ENCODE assay signal across 25 cellular contexts in genomic region chr5:170292509-170292908, GRCh38. TPM values are rescaled to one million over a fixed set of nuclear protein-coding genes. Genes with fewer than 3 reads are reported as not detected.
A peak's percentile ranks its signal among the peaks of the same experiment; 100 is the strongest.
DNase-seq lines count a peak whose midpoint lies in the region; ATAC-seq lines count a peak whose summit lies in the region.
"Had no signal": no experiment of that assay in that cellular context is flagged by ENCODE, and none has a peak within 500 bp of the region (broad histone marks: within the 10 kb centered on the region; RNA-seq: fewer than 3 reads in every experiment).

No MANE protein-coding gene starts in this region.

- H3K27me3 ChIP-seq in CD8-positive, alpha-beta memory T cell (ENCODE audit: insufficient read depth, low read length, poor library complexity, severe bottlenecking) = no peaks in the 10 kb centered on the region
- H3K27me3 ChIP-seq: esophagus squamous epithelium, gastroesophageal sphincter had no signal

- H3K9me3 Mint-ChIP-seq in activated CD4-positive, alpha-beta T cell treated with anti-CD3 and anti-CD28 coated beads, Interleukin-2, amount 10 ng/mL, durations not matched to agents 7 days and 5 days = no peaks in the 10 kb centered on the region
- no peaks in the 10 kb centered on the region for H3K9me3 Mint-ChIP-seq in CD8-positive, alpha-beta memory T cell
- peaks cover 0 to 5% of the 10 kb centered on the region in 2 donors for H3K9me3 Mint-ChIP-seq in activated naive CD4-positive, alpha-beta T cell treated with anti-CD3 and anti-CD28 coated beads, Interleukin-2, amount 50 U/mL, for 72 hours
- peaks cover 6% of the 10 kb centered on the region for H3K9me3 Mint-ChIP-seq in natural killer cell treated with Interleukin-12 subunit alpha and Interleukin-12 subunit beta and Interleukin-15 and Interleukin-18, amount 100 ng/mL, for 72 hours

- POLR2A ChIA-PET in activated CD4-positive, alpha-beta T cell treated with anti-CD3 and anti-CD28 coated beads, Interleukin-2, amount 10 ng/mL, durations not matched to agents 7 days and 5 days (lab: Charles Lee) = interaction anchor here (1.1 to 3.1 kb wide), 5 partner anchors 10 to 39 kb away, joined by 3 to 14 read pairs (median 6); no protein-coding TSS in a partner anchor
- POLR2A ChIA-PET in CD8-positive, alpha-beta memory T cell (lab: Charles Lee) = interaction anchor here (1.0 to 16.5 kb wide), 7 partner anchors 10 to 46 kb away, joined by 3 to 290 read pairs (median 8); no protein-coding TSS in a partner anchor

- H3K4me3 Mint-ChIP-seq in activated CD4-positive, alpha-beta T cell treated with anti-CD3 and anti-CD28 coated beads, Interleukin-2, amount 10 ng/mL, durations not matched to agents 7 days and 5 days = peak overlapping the region; percentile 96
- peak overlapping the region; percentile 98 to 100 (median 99) for H3K4me3 Mint-ChIP-seq in CD8-positive, alpha-beta memory T cell
- H3K4me3 Mint-ChIP-seq in natural killer cell treated with Interleukin-12 subunit alpha and Interleukin-12 subunit beta and Interleukin-15 and Interleukin-18, amount 100 ng/mL, for 72 hours = peak overlapping the region; percentile 96

- H3K27me3 Mint-ChIP-seq in activated CD4-positive, alpha-beta T cell treated with anti-CD3 and anti-CD28 coated beads, Interleukin-2, amount 10 ng/mL, durations not matched to agents 7 days and 5 days = no peaks in the 10 kb centered on the region
- no peaks in the 10 kb centered on the region for H3K27me3 Mint-ChIP-seq in CD8-positive, alpha-beta memory T cell
- H3K27me3 Mint-ChIP-seq in natural killer cell treated with Interleukin-12 subunit alpha and Interleukin-12 subunit beta and Interleukin-15 and Interleukin-18, amount 100 ng/mL, for 72 hours = no peaks in the 10 kb centered on the region

- H3K27ac ChIP-seq in CD8-positive, alpha-beta memory T cell (ENCODE audit: low read depth, low read length) = no peak overlapping the region
- H3K27ac ChIP-seq: A549, C4-2B, gastroesophageal sphincter had no signal

- H3K4me3 ChIP-seq in CD8-positive, alpha-beta memory T cell (ENCODE audit: low read length) = peak overlapping the region; percentile 100
- H3K4me3 ChIP-seq: A549, esophagus squamous epithelium, gastroesophageal sphincter had no signal

- H3K27ac Mint-ChIP-seq in activated CD4-positive, alpha-beta T cell treated with anti-CD3 and anti-CD28 coated beads, Interleukin-2, amount 10 ng/mL, durations not matched to agents 7 days and 5 days = peak overlapping the region; percentile 79
- H3K27ac Mint-ChIP-seq in CD8-positive, alpha-beta memory T cell = peak overlapping the region; percentile 93 to 99 (median 96)
- H3K27ac Mint-ChIP-seq in activated naive CD4-positive, alpha-beta T cell treated with anti-CD3 and anti-CD28 coated beads, Interleukin-2, amount 50 U/mL, for 72 hours = peak overlapping the region; percentile 65 to 100
- H3K27ac Mint-ChIP-seq in natural killer cell treated with Interleukin-12 subunit alpha and Interleukin-12 subunit beta and Interleukin-15 and Interleukin-18, amount 100 ng/mL, for 72 hours = peak overlapping the region; percentile 96 to 99

- no peaks in the 10 kb centered on the region for H3K9me3 ChIP-seq in CD8-positive, alpha-beta memory T cell (ENCODE audit: low read length)
- H3K9me3 ChIP-seq: esophagus squamous epithelium had no signal

- no peak for ATAC-seq in activated naive CD4-positive, alpha-beta T cell treated with anti-CD3 and anti-CD28 coated beads, Interleukin-2, amount 50 U/mL, for 72 hours
- peak in 1 of 2 donors; percentile 8 for ATAC-seq in natural killer cell treated with Interleukin-12 subunit alpha and Interleukin-12 subunit beta and Interleukin-15 and Interleukin-18, amount 100 ng/mL, for 72 hours
- no peak for ATAC-seq in HG03521 (IDR thresholded peaks at IDR 0.05; ENCODE audit: unreplicated experiment)
- ATAC-seq: gastroesophageal sphincter had no signal

- H3K4me1 Mint-ChIP-seq in activated CD4-positive, alpha-beta T cell treated with anti-CD3 and anti-CD28 coated beads, Interleukin-2, amount 10 ng/mL, durations not matched to agents 7 days and 5 days = peaks cover 72% of the 10 kb centered on the region
- peaks cover 68 to 77% (median 73%) of the 10 kb centered on the region in 3 donors for H3K4me1 Mint-ChIP-seq in CD8-positive, alpha-beta memory T cell
- H3K4me1 Mint-ChIP-seq in natural killer cell treated with Interleukin-12 subunit alpha and Interleukin-12 subunit beta and Interleukin-15 and Interleukin-18, amount 100 ng/mL, for 72 hours (ENCODE audit: low read depth in 2 of 2) = peaks cover 84 to 93% of the 10 kb centered on the region in 2 donors

- CTCF ChIA-PET in activated CD4-positive, alpha-beta T cell treated with anti-CD3 and anti-CD28 coated beads, Interleukin-2, amount 10 ng/mL, durations not matched to agents 7 days and 5 days (lab: Charles Lee) = interaction anchor here (0.5 to 8.0 kb wide), 13 partner anchors 8 to 619 kb away, joined by 3 to 47 read pairs (median 7); no protein-coding TSS in a partner anchor
- CTCF ChIA-PET in CD8-positive, alpha-beta memory T cell (lab: Charles Lee) = interaction anchor here (1.3 to 22.4 kb wide), 10 partner anchors 10 to 67 kb away, joined by 3 to 292 read pairs (median 28); no protein-coding TSS in a partner anchor

- H3K36me3 Mint-ChIP-seq in activated CD4-positive, alpha-beta T cell treated with anti-CD3 and anti-CD28 coated beads, Interleukin-2, amount 10 ng/mL, durations not matched to agents 7 days and 5 days (ENCODE audit: low read depth) = peaks cover 98% of the 10 kb centered on the region
- peaks cover 48 to 97% (median 60%) of the 10 kb centered on the region in 3 donors for H3K36me3 Mint-ChIP-seq in CD8-positive, alpha-beta memory T cell
- H3K36me3 Mint-ChIP-seq in activated naive CD4-positive, alpha-beta T cell treated with anti-CD3 and anti-CD28 coated beads, Interleukin-2, amount 50 U/mL, for 72 hours = peaks cover 84 to 100% of the 10 kb centered on the region in 2 donors
- peaks cover 87% of the 10 kb centered on the region for H3K36me3 Mint-ChIP-seq in natural killer cell treated with Interleukin-12 subunit alpha and Interleukin-12 subunit beta and Interleukin-15 and Interleukin-18, amount 100 ng/mL, for 72 hours

- no peak for DNase-seq in activated CD4-positive, alpha-beta T cell treated with anti-CD3 and anti-CD28 coated beads, Interleukin-2, amount 10 ng/mL, durations not matched to agents 7 days and 5 days
- DNase-seq in activated CD4-positive, alpha-beta T cell treated with anti-CD3 and anti-CD28 coated beads, Interleukin-2, amount 50 U/mL, for 48 hours = no peak
- no peak for DNase-seq in CD8-positive, alpha-beta memory T cell
- DNase-seq in activated naive CD4-positive, alpha-beta T cell treated with anti-CD3 and anti-CD28 coated beads, Interleukin-2, amount 50 U/mL, for 72 hours (ENCODE audit: low spot score in 2 of 2) = no peak
- peak; percentile 72 for DNase-seq in natural killer cell treated with Interleukin-12 subunit alpha and Interleukin-12 subunit beta and Interleukin-15 and Interleukin-18, amount 100 ng/mL, for 72 hours (ENCODE audit: low spot score)
- no peak for DNase-seq in stimulated activated CD4-positive, alpha-beta T cell treated with anti-CD3 and anti-CD28 coated beads, Interleukin-4, amount 100 ng/mL, for 1 hour
- no peak for DNase-seq in HT-29 (ENCODE audit: low spot score)
- DNase-seq: DMS53; effector CD8-positive, alpha-beta T cell; IMR-90; kidney; mammary epithelial cell; MM.1S; NCI-H1436 treated with DMSO at 0.1 percent for 48 hours; NCI-H2171; NCI-H524 treated with DMSO at 0.1 percent for 48 hours had no signal

- peaks cover 63% of the 10 kb centered on the region for H3K36me3 ChIP-seq in CD8-positive, alpha-beta memory T cell (ENCODE audit: insufficient read depth, low read length)
- H3K36me3 ChIP-seq: esophagus squamous epithelium, gastroesophageal sphincter had no signal

- H3K4me1 ChIP-seq in CD8-positive, alpha-beta memory T cell (ENCODE audit: insufficient read depth, low read length) = peaks cover 71% of the 10 kb centered on the region
- H3K4me1 ChIP-seq: A549 had no signal

RNA-seq across cellular contexts. Expression of gene LCP2, which starts 5.1 kb away (rescaled TPM):
- total RNA-seq in activated CD4-positive, alpha-beta T cell treated with anti-CD3 and anti-CD28 coated beads, Interleukin-2, amount 10 ng/mL, durations not matched to agents 7 days and 5 days = 100 to 1,000 TPM; 285 to 309 TPM
- total RNA-seq in CD8-positive, alpha-beta memory T cell = 100 to 1,000 TPM; 219 to 224 TPM
- polyA plus RNA-seq in CD8-positive, alpha-beta memory T cell = 288 TPM
- 100 to 1,000 TPM; 173 to 194 TPM for total RNA-seq in activated naive CD4-positive, alpha-beta T cell treated with anti-CD3 and anti-CD28 coated beads, Interleukin-2, amount 50 U/mL, for 72 hours
- 100 to 1,000 TPM; 282 to 360 TPM for total RNA-seq in natural killer cell treated with Interleukin-12 subunit alpha and Interleukin-12 subunit beta and Interleukin-15 and Interleukin-18, amount 100 ng/mL, for 72 hours
- total RNA-seq in HT-29 (2014; rRNA removed; shearing (Covaris generic)) = not detected in 2 replicates
- total RNA-seq: IMR-90, mammary epithelial cell, osteoblast had no signal
- polyA plus RNA-seq: A549, IMR-90, mammary epithelial cell had no signal

RNA-seq across cellular contexts. Expression of gene C5orf58, which starts 59.7 kb away (rescaled TPM):
- not detected for total RNA-seq in activated CD4-positive, alpha-beta T cell treated with anti-CD3 and anti-CD28 coated beads, Interleukin-2, amount 10 ng/mL, durations not matched to agents 7 days and 5 days
- not detected for total RNA-seq in CD8-positive, alpha-beta memory T cell
- polyA plus RNA-seq in CD8-positive, alpha-beta memory T cell = 0.99 TPM
- total RNA-seq in activated naive CD4-positive, alpha-beta T cell treated with anti-CD3 and anti-CD28 coated beads, Interleukin-2, amount 50 U/mL, for 72 hours = not detected
- total RNA-seq in natural killer cell treated with Interleukin-12 subunit alpha and Interleukin-12 subunit beta and Interleukin-15 and Interleukin-18, amount 100 ng/mL, for 72 hours = not detected
- total RNA-seq in HT-29 (2014; rRNA removed; shearing (Covaris generic)) = not detected in 2 replicates
- total RNA-seq: astrocyte, esophagus squamous epithelium, gastroesophageal sphincter, H4, IMR-90, kidney, mammary epithelial cell, osteoblast, urinary bladder had no signal
- polyA plus RNA-seq: A549, IMR-90, mammary epithelial cell had no signal

Comparison
In these comparisons a context has a peak if more than half of its experiments do, and no peak if none do; other contexts are left out.
1. RNA of gene LCP2, which starts 5.1 kb away (total RNA-seq): 282 to 360 TPM in natural killer cell treated with Interleukin-12 subunit alpha and Interleukin-12 subunit beta and Interleukin-15 and Interleukin-18, amount 100 ng/mL, for 72 hours, 285 to 309 TPM in activated CD4-positive, alpha-beta T cell treated with anti-CD3 and anti-CD28 coated beads, Interleukin-2, amount 10 ng/mL, durations not matched to agents 7 days and 5 days, 219 to 224 TPM in CD8-positive, alpha-beta memory T cell and 173 to 194 TPM in activated naive CD4-positive, alpha-beta T cell treated with anti-CD3 and anti-CD28 coated beads, Interleukin-2, amount 50 U/mL, for 72 hours; not detected in HT-29; every median in the first group is over 100 times any median in the second.
2. Peak in every context shown above with its lines, with median percentiles within 50 percentile points of each other: H3K27ac Mint-ChIP-seq and H3K4me3 Mint-ChIP-seq.